In genomic region chr9:104863180-104863883, GRCh38 we compare ENCODE assay signal across 8 cellular contexts.
DNase-seq lines count a peak whose midpoint lies in the region; ATAC-seq and TF ChIP-seq lines count a peak whose summit lies in the region.

No MANE protein-coding gene starts in this region.

- peak; percentile 79 for ATAC-seq in HG02884 (IDR thresholded peaks at IDR 0.05; ENCODE audit: unreplicated experiment)
- ATAC-seq in T-cell (replicated peaks in 1 of 4), result peak; percentile 55 to 88 (median 78)

- in situ Hi-C loops in ACHN (cut with HindIII; ENCODE audit: low pct_ligation_motif_present, low pct_unique_long_range_greater_than_20kb, low sequenced_read_pairs) (no loop called here), GM13977 (cut with MboI; ENCODE audit: low pct_unique_long_range_greater_than_20kb, low sequenced_read_pairs, unreplicated experiment) (loop anchor here (5.0 to 10.0 kb wide), 2 partner anchors 291 to 544 kb away; no protein-coding TSS in a partner anchor), T47D (cut with HindIII; ENCODE audit: low pct_unique_long_range_greater_than_20kb, low sequenced_read_pairs) (no loop called here)

- CTCF ChIA-PET in T-cell (lab: Charles Lee), result interaction anchor here (0.5 to 2.3 kb wide), 26 partner anchors 10 to 808 kb away, joined by 3 to 12 read pairs (median 4); no protein-coding TSS in a partner anchor

- no peak overlapping the region for H3K27ac Mint-ChIP-seq in T-cell

- no peaks in the 10 kb centered on the region for H3K27me3 Mint-ChIP-seq in T-cell

- H3K4me3 Mint-ChIP-seq in T-cell, result no peak overlapping the region

- H3K9me3 Mint-ChIP-seq in T-cell, result no peaks in the 10 kb centered on the region

- DNase-seq in ACHN (peak; percentile 77), GM13977 (ENCODE audit: low spot score) (peak; percentile 87), NCI-H1417 (lab: John Stamatoyannopoulos, UW) (peak; percentile 45 to 86 (median 55)), T-cell (peak in 32 of 34 experiments; percentile 8 to 55 (median 32)), T47D (ENCODE audit: low read depth in 1 of 2, low spot score in 1 of 2) (peak; percentile 84 to 98), inferior parietal cortex (ENCODE audit: extremely low spot score) (peak; percentile 84)
- DNase-seq in stimulated activated CD4-positive, alpha-beta T cell treated with anti-CD3 and anti-CD28 coated beads, Interleukin-15, amount 100 ng/mL, for 24 hours, result peak; percentile 57

- H3K4me1 Mint-ChIP-seq in T-cell, result peaks cover 4 to 6% (median 5%) of the 10 kb centered on the region in 3 donors

- TF ChIP-seq CTCF in GM13977 (IDR thresholded peaks at IDR 0.05; ENCODE audit: extremely low read depth, insufficient read depth, missing control alignments), result peak; percentile 85

- H3K36me3 Mint-ChIP-seq in T-cell, result peaks cover 15% of the 10 kb centered on the region

- POLR2A ChIA-PET in T-cell (lab: Charles Lee), result interaction anchor here in 1 of 2 donors (0.6 kb wide), 1 partner anchor 263 kb away, joined by 8 read pairs; no protein-coding TSS in a partner anchor

Comparison
In these comparisons a context has a peak if more than half of its experiments do, and no peak if none do; other contexts are left out.
1. Peak in every context shown above with its lines: DNase-seq and ATAC-seq.
2. DNase-seq: peak in every context shown above with its lines; median percentile 91 in T47D; 87 in GM13977; 84 in inferior parietal cortex; 77 in ACHN; 57 in stimulated activated CD4-positive, alpha-beta T cell treated with anti-CD3 and anti-CD28 coated beads, Interleukin-15, amount 100 ng/mL, for 24 hours; 55 in NCI-H1417; 32 in T-cell.